Comparison of ENCODE assay signal across 8 cellular contexts in genomic region chr17:61863801-61864126, GRCh38. TPM values are rescaled to one million over a fixed set of nuclear protein-coding genes. Genes with fewer than 3 reads are reported as not detected.
DNase-seq lines count a peak whose midpoint lies in the region; ATAC-seq, FAIRE-seq and TF ChIP-seq lines count a peak whose summit lies in the region.

No MANE protein-coding gene starts in this region.

- FAIRE-seq in HTR-8/SVneo (lab: Jason Lieb, UNC), result no peak

- H3K9me3 ChIP-seq in lung (ENCODE audit: control insufficient read depth in 2 of 2, insufficient read depth in 1 of 2, low read length in 1 of 2), result no peaks in the 10 kb centered on the region

- CTCF ChIA-PET in activated CD8-positive, alpha-beta memory T cell treated with anti-CD3 and anti-CD28 coated beads, Interleukin-2, amount 10 ng/mL, durations not matched to agents 7 days and 5 days (lab: Charles Lee), result interaction anchor here (1.5 to 2.9 kb wide), 5 partner anchors 9 to 202 kb away, joined by 4 to 14 read pairs (median 6); partner anchors contain the start of gene MED13

- no peak for DNase-seq in activated CD8-positive, alpha-beta memory T cell treated with anti-CD3 and anti-CD28 coated beads, Interleukin-2, amount 10 ng/mL, durations not matched to agents 7 days and 5 days
- DNase-seq in activated CD8-positive, alpha-beta memory T cell treated with anti-CD3 and anti-CD28 coated beads, Interleukin-2, amount 50 U/mL, for 48 hours, result no peak
- DNase-seq in brain microvascular endothelial cell, result no peak
- no peak for DNase-seq in lung (ENCODE audit: low spot score)
- no peak for DNase-seq in HTR-8/SVneo (ENCODE audit: insufficient read length, low spot score)

- H3K36me3 ChIP-seq in brain microvascular endothelial cell (replicated peaks), result no peaks in the 10 kb centered on the region
- H3K36me3 ChIP-seq in lung (ENCODE audit: control insufficient read depth in 2 of 2, insufficient read depth in 2 of 2, low read length in 2 of 2), result peaks cover 0 to 7% of the 10 kb centered on the region in 2 donors
- no peaks in the 10 kb centered on the region for H3K36me3 ChIP-seq in urinary bladder (ENCODE audit: insufficient read depth)

- H3K27me3 ChIP-seq in brain microvascular endothelial cell (replicated peaks) (no peaks in the 10 kb centered on the region), lung (ENCODE audit: control insufficient read depth, insufficient read depth) (no peaks in the 10 kb centered on the region)

- peaks cover 35% of the 10 kb centered on the region for H3K4me1 Mint-ChIP-seq in activated CD8-positive, alpha-beta memory T cell treated with anti-CD3 and anti-CD28 coated beads, Interleukin-2, amount 10 ng/mL, durations not matched to agents 7 days and 5 days

- H3K27me3 Mint-ChIP-seq in activated CD8-positive, alpha-beta memory T cell treated with anti-CD3 and anti-CD28 coated beads, Interleukin-2, amount 10 ng/mL, durations not matched to agents 7 days and 5 days, result no peaks in the 10 kb centered on the region

- H3K9me3 Mint-ChIP-seq in activated CD8-positive, alpha-beta memory T cell treated with anti-CD3 and anti-CD28 coated beads, Interleukin-2, amount 10 ng/mL, durations not matched to agents 7 days and 5 days (ENCODE audit: low read depth), result no peaks in the 10 kb centered on the region

- peak overlapping the region; percentile 92 for H3K27ac Mint-ChIP-seq in activated CD8-positive, alpha-beta memory T cell treated with anti-CD3 and anti-CD28 coated beads, Interleukin-2, amount 10 ng/mL, durations not matched to agents 7 days and 5 days

- no peak for ATAC-seq in activated CD8-positive, alpha-beta memory T cell treated with anti-CD3 and anti-CD28 coated beads, Interleukin-2, amount 10 ng/mL, durations not matched to agents 7 days and 5 days
- ATAC-seq in HG03457 (IDR thresholded peaks at IDR 0.05; ENCODE audit: unreplicated experiment), result peak; percentile 18
- ATAC-seq in lung (ENCODE audit: insufficient read depth, low FRiP score), result peak; percentile 36
- ATAC-seq in GM19351 (IDR thresholded peaks at IDR 0.05; ENCODE audit: unreplicated experiment), result no peak

- in situ Hi-C loops in brain microvascular endothelial cell (cut with HindIII; ENCODE audit: low pct_ligation_motif_present, low sequenced_read_pairs), result no loop called here

- H3K27ac ChIP-seq in brain microvascular endothelial cell (peak overlapping the region; percentile 31), lung (ENCODE audit: low read depth in 1 of 2, low read length in 1 of 2) (peak overlapping the region; percentile 79 to 88), urinary bladder (ENCODE audit: low read depth) (no peak overlapping the region)

- 2 to 4% methylated on average over 8 of the region's 8 CpGs for WGBS in lung, 2 donors
- 2% methylated on average over 8 of the region's 8 CpGs for WGBS in urinary bladder

- H3K36me3 Mint-ChIP-seq in activated CD8-positive, alpha-beta memory T cell treated with anti-CD3 and anti-CD28 coated beads, Interleukin-2, amount 10 ng/mL, durations not matched to agents 7 days and 5 days, result peaks cover 23% of the 10 kb centered on the region

- TF ChIP-seq CTCF in brain microvascular endothelial cell (IDR thresholded peaks at IDR 0.05; ENCODE audit: low read depth, low read length, missing control alignments) (no peak), lung (IDR thresholded peaks at IDR 0.05; ENCODE audit: control extremely low read depth, extremely low read depth) (no peak)

- peak overlapping the region; percentile 97 for H3K4me3 Mint-ChIP-seq in activated CD8-positive, alpha-beta memory T cell treated with anti-CD3 and anti-CD28 coated beads, Interleukin-2, amount 10 ng/mL, durations not matched to agents 7 days and 5 days

- no peaks in the 10 kb centered on the region for H3K4me1 ChIP-seq in lung (ENCODE audit: control insufficient read depth in 2 of 2, insufficient read depth in 2 of 2, low read length in 2 of 2)
- no peaks in the 10 kb centered on the region for H3K4me1 ChIP-seq in urinary bladder (ENCODE audit: insufficient read depth)

- H3K4me3 ChIP-seq in brain microvascular endothelial cell (ENCODE audit: low read depth, low read length) (peak overlapping the region; percentile 84), lung (peak overlapping the region; percentile 48), urinary bladder (ENCODE audit: low read depth, low read length) (peak overlapping the region; percentile 66)

RNA-seq across cellular contexts. Expression of gene BRIP1, which starts 0.4 kb away (rescaled TPM):
- total RNA-seq in activated CD8-positive, alpha-beta memory T cell treated with anti-CD3 and anti-CD28 coated beads, Interleukin-2, amount 10 ng/mL, durations not matched to agents 7 days and 5 days, result 10 to 100 TPM; 23.8 to 30.6 TPM
- total RNA-seq in lung (1 to 10 TPM in 1 of 2 donors, under 1 TPM in 1; 0.98 to 4.3 TPM), urinary bladder (19.0 TPM)
- polyA plus RNA-seq in lung (under 1 TPM; 0.21 to 0.65 TPM), urinary bladder (0.41 TPM)

Comparison
In these comparisons a context has a peak if more than half of its experiments do, and no peak if none do; other contexts are left out.
1. ATAC-seq: peak in HG03457 (single experiment) and lung (single experiment); none in activated CD8-positive, alpha-beta memory T cell treated with anti-CD3 and anti-CD28 coated beads, Interleukin-2, amount 10 ng/mL, durations not matched to agents 7 days and 5 days (single experiment) and GM19351 (single experiment).
2. Peak in every context shown above with its lines, with median percentiles within 50 percentile points of each other: H3K4me3 ChIP-seq.